ENCODE assay signal across 17 cellular contexts in genomic region chr16:55349867-55350266, GRCh38. TPM values are rescaled to one million over a fixed set of nuclear protein-coding genes. Genes with fewer than 3 reads are reported as not detected.
"Had no signal": no experiment of that assay in that cellular context is flagged by ENCODE, and none has a peak within 500 bp of the region (broad histone marks: within the 10 kb centered on the region; RNA-seq: fewer than 3 reads in every experiment).

No MANE protein-coding gene starts in this region.

- H3K27ac Mint-ChIP-seq: activated CD4-positive, alpha-beta memory T cell treated with anti-CD3 and anti-CD28 coated beads for 36 hours; activated naive CD8-positive, alpha-beta T cell treated with anti-CD3 and anti-CD28 coated beads, Interleukin-2, amount 10 ng/mL, durations not matched to agents 7 days and 5 days; stimulated activated naive CD8-positive, alpha-beta T cell treated with anti-CD3 and anti-CD28 coated beads, Interleukin-15, Interleukin-2, amounts not matched to agents 100 ng/mL and 50 ng/mL, for 24 hours had no signal

- H3K27ac ChIP-seq: dorsolateral prefrontal cortex, heart left ventricle, thoracic aorta had no signal

- H3K9me3 ChIP-seq: thoracic aorta had no signal

- H3K27me3 ChIP-seq: heart left ventricle had no signal

- H3K4me1 ChIP-seq: heart left ventricle had no signal

- ATAC-seq: esophagus mucosa, heart left ventricle, left lobe of liver had no signal

- H3K4me3 Mint-ChIP-seq: activated CD4-positive, alpha-beta memory T cell treated with anti-CD3 and anti-CD28 coated beads for 36 hours; activated naive CD8-positive, alpha-beta T cell treated with anti-CD3 and anti-CD28 coated beads, Interleukin-2, amount 10 ng/mL, durations not matched to agents 7 days and 5 days; stimulated activated naive CD8-positive, alpha-beta T cell treated with anti-CD3 and anti-CD28 coated beads, Interleukin-15, Interleukin-2, amounts not matched to agents 100 ng/mL and 50 ng/mL, for 24 hours had no signal

- H3K36me3 Mint-ChIP-seq: activated CD4-positive, alpha-beta memory T cell treated with anti-CD3 and anti-CD28 coated beads for 36 hours; activated naive CD8-positive, alpha-beta T cell treated with anti-CD3 and anti-CD28 coated beads, Interleukin-2, amount 10 ng/mL, durations not matched to agents 7 days and 5 days had no signal

- H3K4me3 ChIP-seq: dorsolateral prefrontal cortex, heart left ventricle, thoracic aorta had no signal

- FAIRE-seq: endometrium, frontal cortex, urothelium cell line had no signal

- DNase-seq: activated CD4-positive, alpha-beta memory T cell treated with anti-CD3 and anti-CD28 coated beads for 36 hours; activated naive CD8-positive, alpha-beta T cell treated with anti-CD3 and anti-CD28 coated beads, Interleukin-2, amount 10 ng/mL, durations not matched to agents 7 days and 5 days; activated T-cell treated with anti-CD3 and anti-CD28 coated beads, Interleukin-2, amount 50 U/mL, for 48 hours; anterior cingulate cortex; dorsolateral prefrontal cortex; heart left ventricle; stimulated activated CD4-positive, alpha-beta T cell treated with anti-CD3 and anti-CD28 coated beads, Interleukin-4, amount 100 ng/mL, for 1 hour; stimulated activated CD8-positive, alpha-beta memory T cell treated with anti-CD3 and anti-CD28 coated beads, Interleukin-4, amount 100 ng/mL, for 48 hours; T1000 had no signal

- H3K4me1 Mint-ChIP-seq: activated naive CD8-positive, alpha-beta T cell treated with anti-CD3 and anti-CD28 coated beads, Interleukin-2, amount 10 ng/mL, durations not matched to agents 7 days and 5 days had no signal

- H3K36me3 ChIP-seq: heart left ventricle, thoracic aorta had no signal

- H3K9me3 Mint-ChIP-seq: activated CD4-positive, alpha-beta memory T cell treated with anti-CD3 and anti-CD28 coated beads for 36 hours; activated naive CD8-positive, alpha-beta T cell treated with anti-CD3 and anti-CD28 coated beads, Interleukin-2, amount 10 ng/mL, durations not matched to agents 7 days and 5 days had no signal

RNA-seq across cellular contexts. Expression of gene IRX6, which starts 25.9 kb away (rescaled TPM):
- total RNA-seq: activated CD4-positive, alpha-beta memory T cell treated with anti-CD3 and anti-CD28 coated beads for 36 hours; activated naive CD8-positive, alpha-beta T cell treated with anti-CD3 and anti-CD28 coated beads, Interleukin-2, amount 10 ng/mL, durations not matched to agents 7 days and 5 days; left lobe of liver; thoracic aorta had no signal
- polyA plus RNA-seq: neural cell had no signal
